Comparison of ENCODE assay signal across 27 cellular contexts in genomic region chr12:128583453-128583852, GRCh38.
A peak's percentile ranks its signal among the peaks of the same experiment; 100 is the strongest.
DNase-seq lines count a peak whose midpoint lies in the region; ATAC-seq, FAIRE-seq and TF ChIP-seq lines count a peak whose summit lies in the region.
"Had no signal": no experiment of that assay in that cellular context is flagged by ENCODE, and none has a peak within 500 bp of the region (broad histone marks: within the 10 kb centered on the region; RNA-seq: fewer than 3 reads in every experiment).

No MANE protein-coding gene starts in this region.

- no peak overlapping the region for H3K4me3 ChIP-seq in GM06990 (replicated peaks; ENCODE audit: low read depth, low read length)
- no peak overlapping the region for H3K4me3 ChIP-seq in HCT116 (replicated peaks in 1 of 2; ENCODE audit: low read depth in 1 of 2, low read length in 2 of 2)
- no peak overlapping the region for H3K4me3 ChIP-seq in K562
- H3K4me3 ChIP-seq: esophagus squamous epithelium, lower lobe of right lung, pancreas, thyroid gland had no signal

- no peak for ATAC-seq in HCT116
- peak; percentile 73 for ATAC-seq in K562
- ATAC-seq: activated CD8-positive, alpha-beta T cell treated with anti-CD3 and anti-CD28 coated beads, Interleukin-2, amount 10 ng/mL, durations not matched to agents 7 days and 5 days; lower lobe of right lung; pancreas; sciatic nerve had no signal

- H3K36me3 ChIP-seq in GM06990 (ENCODE audit: control insufficient read depth, insufficient read depth, low read length) (no peaks in the 10 kb centered on the region), HCT116 (ENCODE audit: control insufficient read depth in 1 of 2, insufficient read depth in 2 of 2, low read length in 2 of 2) (no peaks in the 10 kb centered on the region), K562 (ENCODE audit: control insufficient read depth, insufficient read depth, low read length) (no peaks in the 10 kb centered on the region)
- H3K36me3 ChIP-seq: esophagus squamous epithelium, lower lobe of right lung, pancreas, thyroid gland had no signal

- H3K4me1 ChIP-seq in HCT116 (ENCODE audit: control insufficient read depth in 1 of 2, insufficient read depth in 2 of 2, low read length in 2 of 2) (no peaks in the 10 kb centered on the region), K562 (replicated peaks in 1 of 2; ENCODE audit: control insufficient read depth in 2 of 2, insufficient read depth in 2 of 2, low read length in 2 of 2) (no peaks in the 10 kb centered on the region)
- H3K4me1 ChIP-seq: lower lobe of right lung, pancreas, thyroid gland had no signal

- H3K9me2 ChIP-seq in HCT116 (ENCODE audit: insufficient read depth): no peaks in the 10 kb centered on the region

- in situ Hi-C loops in K562 (cut with MboI): no loop called here

- RAD21 ChIA-PET in HCT116 (lab: Charles Lee; ENCODE audit: low non-redundant PET in 1 of 2, low total read pairs in 2 of 2, uncharacterized antibody in 2 of 2, unreplicated experiment in 2 of 2): no interaction called here

- TF ChIP-seq RAD21 in HCT116 (IDR thresholded peaks at IDR 0.05; ENCODE audit: low read depth) (no peak), K562 (CRISPR knock-in tag; conservative IDR thresholded peaks at IDR 0.05 in 1 of 2, IDR thresholded peaks at IDR 0.05 in 1 of 2) (no peak)

- H3K9ac ChIP-seq in HCT116 (ENCODE audit: low read length) (no peak overlapping the region), K562 (ENCODE audit: insufficient read depth in 1 of 2, low read depth in 2 of 2, low read length in 2 of 2) (no peak overlapping the region)

- BruUV-seq in HCT116 (replicated peaks; lab: Mats Ljungman, UMichigan): no TSS peak
- BruUV-seq in K562 (replicated peaks; lab: Mats Ljungman, UMichigan): no TSS peak

- no peaks in the 10 kb centered on the region for H3K79me2 ChIP-seq in HCT116 (ENCODE audit: insufficient read depth, low read length)
- no peaks in the 10 kb centered on the region for H3K79me2 ChIP-seq in K562 (ENCODE audit: control insufficient read depth, insufficient read depth, low read length)

- intact Hi-C loops in HCT116 (cut with micrococcal nuclease): no loop called here
- intact Hi-C loops in K562 (cut with micrococcal nuclease): no loop called here

- no peak for TF ChIP-seq POLR2A in HCT116 (IDR thresholded peaks at IDR 0.05; ENCODE audit: borderline replicate concordance, extremely low read depth, insufficient read depth, insufficient read length)
- no peak for TF ChIP-seq POLR2A in K562 (conservative IDR thresholded peaks at IDR 0.05)

- no peak for FAIRE-seq in K562 (lab: Jason Lieb, UNC)
- FAIRE-seq: pancreas had no signal

- DNase-seq in GM06990 (ENCODE audit: extremely low read depth, insufficient read length) (no peak), HCT116 (ENCODE audit: low read depth, low spot score) (no peak), K562 (ENCODE audit: extremely low read depth in 1 of 4, low spot score in 3 of 4) (peak; percentile 3 to 36 (median 20)), nephron progenitor cell (no peak), hepatic stellate cell (ENCODE audit: low spot score) (no peak), hippocampal formation (lab: John Stamatoyannopoulos, UW) (no peak)
- no peak for DNase-seq in activated naive CD8-positive, alpha-beta T cell treated with anti-CD3 and anti-CD28 coated beads for 36 hours
- DNase-seq: activated B cell treated with CpG ODN at 0.5 μM for 24 hours; activated CD8-positive, alpha-beta T cell treated with anti-CD3 and anti-CD28 coated beads, Interleukin-2, amount 10 ng/mL, durations not matched to agents 7 days and 5 days; activated naive CD4-positive, alpha-beta T cell treated with anti-CD3 and anti-CD28 coated beads for 36 hours; activated T-cell treated with anti-CD3 and anti-CD28 coated beads, Interleukin-2, amount 50 U/mL, for 24 hours; AML-193; aorta; COR-L47; effector CD8-positive, alpha-beta T cell; esophagus squamous epithelium; GF-D8; KG1; lower lobe of right lung; MV-4-11; NCI-H1930; NCI-H510A; OCI-M1; pancreas; stimulated activated naive CD4-positive, alpha-beta T cell; thyroid gland had no signal

- peaks cover 55% of the 10 kb centered on the region for H3K36me3 Mint-ChIP-seq in nephron progenitor cell (ENCODE audit: low read depth)
- no peaks in the 10 kb centered on the region for H3K36me3 Mint-ChIP-seq in activated naive CD8-positive, alpha-beta T cell treated with anti-CD3 and anti-CD28 coated beads for 36 hours

- no peaks in the 10 kb centered on the region for H3K27me3 ChIP-seq in GM06990 (replicated peaks; ENCODE audit: control insufficient read depth, insufficient read depth, low read length)
- H3K27me3 ChIP-seq in HCT116 (ENCODE audit: insufficient read depth, low read length): no peaks in the 10 kb centered on the region
- no peaks in the 10 kb centered on the region for H3K27me3 ChIP-seq in K562 (ENCODE audit: control insufficient read depth in 2 of 2, insufficient read depth in 2 of 2, low read length in 2 of 2)
- H3K27me3 ChIP-seq: esophagus squamous epithelium, pancreas, thyroid gland had no signal

- H3K9me3 Mint-ChIP-seq in nephron progenitor cell: peaks cover 13% of the 10 kb centered on the region
- H3K9me3 Mint-ChIP-seq in activated naive CD8-positive, alpha-beta T cell treated with anti-CD3 and anti-CD28 coated beads for 36 hours: no peaks in the 10 kb centered on the region
- H3K9me3 Mint-ChIP-seq: activated B cell treated with CpG ODN at 0.5 μM for 24 hours; activated T-cell treated with anti-CD3 and anti-CD28 coated beads, Interleukin-2, amount 50 U/mL, for 24 hours had no signal

- POLR2A ChIA-PET in HCT116 (lab: Charles Lee): no interaction called here
- POLR2A ChIA-PET in K562 (lab: Yijun Ruan, JAX): no interaction called here

- H4K20me1 ChIP-seq in HCT116 (ENCODE audit: insufficient read depth): no peaks in the 10 kb centered on the region
- no peaks in the 10 kb centered on the region for H4K20me1 ChIP-seq in K562 (replicated peaks; ENCODE audit: control insufficient read depth, insufficient read depth, low read length)

- WGBS in K562 (ENCODE audit: insufficient coverage, low coverage, missing lambda C conversion rate): under 1% methylated on average over 9 of the region's 9 CpGs

- H2AFZ ChIP-seq in HCT116 (ENCODE audit: low read depth, low read length, poor library complexity, severe bottlenecking) (no peak overlapping the region), K562 (ENCODE audit: low read depth, low read length) (no peak overlapping the region)

- no peak overlapping the region for H3K27ac Mint-ChIP-seq in nephron progenitor cell
- H3K27ac Mint-ChIP-seq in activated naive CD8-positive, alpha-beta T cell treated with anti-CD3 and anti-CD28 coated beads for 36 hours: no peak overlapping the region
- H3K27ac Mint-ChIP-seq: activated B cell treated with CpG ODN at 0.5 μM for 24 hours; activated CD8-positive, alpha-beta T cell treated with anti-CD3 and anti-CD28 coated beads, Interleukin-2, amount 10 ng/mL, durations not matched to agents 7 days and 5 days; activated naive CD4-positive, alpha-beta T cell treated with anti-CD3 and anti-CD28 coated beads for 36 hours; activated T-cell treated with anti-CD3 and anti-CD28 coated beads, Interleukin-2, amount 50 U/mL, for 24 hours had no signal

- TF ChIP-seq EP300 in K562 (IDR thresholded peaks at IDR 0.05; ENCODE audit: low read length): no peak

- no peaks in the 10 kb centered on the region for H3K9me1 ChIP-seq in K562 (ENCODE audit: control insufficient read depth, insufficient read depth, low read length)

- H3K4me3 Mint-ChIP-seq in nephron progenitor cell: no peak overlapping the region
- H3K4me3 Mint-ChIP-seq in activated naive CD8-positive, alpha-beta T cell treated with anti-CD3 and anti-CD28 coated beads for 36 hours: no peak overlapping the region
- H3K4me3 Mint-ChIP-seq: activated B cell treated with CpG ODN at 0.5 μM for 24 hours; activated CD8-positive, alpha-beta T cell treated with anti-CD3 and anti-CD28 coated beads, Interleukin-2, amount 10 ng/mL, durations not matched to agents 7 days and 5 days; activated naive CD4-positive, alpha-beta T cell treated with anti-CD3 and anti-CD28 coated beads for 36 hours; activated T-cell treated with anti-CD3 and anti-CD28 coated beads, Interleukin-2, amount 50 U/mL, for 24 hours had no signal

- no peak overlapping the region for H3K27ac ChIP-seq in HCT116 (ENCODE audit: low read depth, low read length)
- H3K27ac ChIP-seq in K562 (ENCODE audit: extremely low read depth, low read depth, low read length): no peak overlapping the region
- H3K27ac ChIP-seq: esophagus squamous epithelium, lower lobe of right lung, pancreas, thyroid gland had no signal

- CTCF ChIA-PET in HCT116 (lab: Charles Lee): no interaction called here
- CTCF ChIA-PET in K562 (lab: Yijun Ruan, JAX; ENCODE audit: low intra/inter-chr PET ratio): interaction anchor here (0.6 kb wide), 1 partner anchor 89 kb away, joined by 4 read pairs; no protein-coding TSS in a partner anchor

- TF ChIP-seq CTCF in GM06990 (IDR thresholded peaks at IDR 0.05; ENCODE audit: insufficient read depth, low read length, poor library complexity, severe bottlenecking) (peak; percentile 19), HCT116 (IDR thresholded peaks at IDR 0.05 in 2 of 3, conservative IDR thresholded peaks at IDR 0.05 in 1 of 3; ENCODE audit: borderline replicate concordance in 1 of 3, insufficient read depth in 1 of 3, low read depth in 2 of 3, low read length in 2 of 3) (peak in 2 of 3 experiments; percentile 9 to 18; a peak in 1 of 6 replicates), K562 (IDR thresholded peaks at IDR 0.05 in 2 of 3, conservative IDR thresholded peaks at IDR 0.05 in 1 of 3; ENCODE audit: insufficient read depth in 2 of 3, low read depth in 1 of 3, low read length in 3 of 3) (peak in 2 of 3 experiments; percentile 30; a peak in 3 of 6 replicates), nephron progenitor cell (IDR thresholded peaks at IDR 0.05) (peak; percentile 16)

- H3K4me1 Mint-ChIP-seq in nephron progenitor cell: peaks cover 14% of the 10 kb centered on the region
- no peaks in the 10 kb centered on the region for H3K4me1 Mint-ChIP-seq in activated naive CD8-positive, alpha-beta T cell treated with anti-CD3 and anti-CD28 coated beads for 36 hours
- H3K4me1 Mint-ChIP-seq: activated B cell treated with CpG ODN at 0.5 μM for 24 hours had no signal

- H3K9me3 ChIP-seq in HCT116 (ENCODE audit: control insufficient read depth in 1 of 2, insufficient read depth in 1 of 2, low read depth in 1 of 2, low read length in 2 of 2) (peaks cover 4 to 28% of the 10 kb centered on the region in 2 experiments; a peak in 2 of 4 replicates), K562 (replicated peaks; ENCODE audit: control insufficient read depth, insufficient read depth, low read depth, low read length) (no peaks in the 10 kb centered on the region)
- H3K9me3 ChIP-seq: lower lobe of right lung, pancreas, thyroid gland had no signal

- H3K4me2 ChIP-seq in HCT116 (ENCODE audit: low read length) (no peak overlapping the region), K562 (ENCODE audit: insufficient read depth, low read length) (no peak overlapping the region)

- no peaks in the 10 kb centered on the region for H3K27me3 Mint-ChIP-seq in nephron progenitor cell (ENCODE audit: low read depth, poor library complexity)
- peaks cover 3% of the 10 kb centered on the region for H3K27me3 Mint-ChIP-seq in activated naive CD8-positive, alpha-beta T cell treated with anti-CD3 and anti-CD28 coated beads for 36 hours
- H3K27me3 Mint-ChIP-seq: activated B cell treated with CpG ODN at 0.5 μM for 24 hours; activated T-cell treated with anti-CD3 and anti-CD28 coated beads, Interleukin-2, amount 50 U/mL, for 24 hours had no signal

TF ChIP-seq in K562, 482 proteins besides CTCF, POLR2A, EP300 and RAD21 (continues in another document):
- TF ChIP-seq CREBBP (IDR thresholded peaks at IDR 0.05; ENCODE audit: low read depth, low read length): no peak

Comparison
In these comparisons a context has a peak if more than half of its experiments do, and no peak if none do; other contexts are left out.
1. DNase-seq: peak in K562 (4 of 4); none in GM06990 (single experiment), HCT116 (single experiment), nephron progenitor cell (single experiment), activated naive CD8-positive, alpha-beta T cell treated with anti-CD3 and anti-CD28 coated beads for 36 hours (single experiment), hepatic stellate cell (single experiment) and hippocampal formation (0 of 2).
2. Peak in every context shown above with its lines, with median percentiles within 50 percentile points of each other: CTCF ChIP-seq.